ENCODE assay signal across 8 cellular contexts in the genomic region with DNA sequence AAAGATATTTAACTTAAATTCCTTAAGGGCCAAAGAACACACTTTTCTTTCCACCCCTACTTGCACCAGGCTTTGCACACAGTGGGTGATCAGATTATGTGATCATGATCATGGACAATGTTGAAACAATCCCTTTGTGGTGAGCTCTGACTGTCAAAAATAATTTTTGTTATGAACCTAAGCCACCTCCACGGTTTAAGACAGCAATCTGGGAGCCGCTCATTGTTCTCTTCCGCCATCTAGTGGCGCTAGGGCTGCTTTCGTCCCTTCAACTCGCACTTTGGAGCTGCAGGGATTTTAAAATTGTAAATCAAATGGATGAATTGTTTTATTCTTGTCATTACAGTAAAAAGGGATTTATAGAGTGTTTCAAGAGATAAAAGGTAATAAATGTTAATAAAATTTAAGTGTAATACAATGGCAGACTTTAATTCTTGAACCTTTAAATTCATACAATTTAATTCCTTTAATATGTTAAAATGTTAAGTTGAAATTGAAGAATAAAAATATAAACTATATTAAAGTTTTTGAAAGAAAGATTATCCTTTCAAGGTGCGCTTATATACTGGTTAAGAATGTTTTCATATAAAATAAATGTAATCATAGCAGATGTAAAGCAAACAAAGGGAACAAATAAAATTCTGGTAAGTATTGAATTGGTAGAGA. TPM values are rescaled to one million over a fixed set of nuclear protein-coding genes. Genes with fewer than 3 reads are reported as not detected.
DNase-seq lines count a peak whose midpoint lies in the region; ATAC-seq, FAIRE-seq and TF ChIP-seq lines count a peak whose summit lies in the region.

No MANE protein-coding gene starts in this region.

- no peaks in the 10 kb centered on the region for H3K9me2 ChIP-seq in Loucy (replicated peaks; ENCODE audit: low read depth, low read length)

- no peak overlapping the region for H3K4me3 Mint-ChIP-seq in activated T-helper 17 cell treated with anti-CD3 and anti-CD28 coated beads, Interleukin-2, amount 50 U/mL, for 72 hours

- H2AFZ ChIP-seq in Loucy (ENCODE audit: low read length) = no peak overlapping the region

- intact Hi-C loops in pancreas (cut with DNase I) = no loop called here
- intact Hi-C loops in tibial artery (cut with DNase I; ENCODE audit: low total_unique reads) = no loop called here

- no peak for TF ChIP-seq POLR2A in H54 (IDR thresholded peaks at IDR 0.05; ENCODE audit: low read depth, low read length)

- 1 to 2% methylated on average over 7 of the region's 7 CpGs for WGBS in pancreas, 2 donors

- H3K9me3 Mint-ChIP-seq in activated T-helper 17 cell treated with anti-CD3 and anti-CD28 coated beads, Interleukin-2, amount 50 U/mL, for 72 hours = no peaks in the 10 kb centered on the region

- no peaks in the 10 kb centered on the region for H3K79me2 ChIP-seq in Loucy (ENCODE audit: insufficient read depth, low read length)

- H3K9me3 ChIP-seq in Loucy (ENCODE audit: insufficient read depth, low read depth, low read length) (no peaks in the 10 kb centered on the region), pancreas (no peaks in the 10 kb centered on the region), tibial artery (no peaks in the 10 kb centered on the region)

- peak; percentile 68 for ATAC-seq in activated T-helper 17 cell treated with anti-CD3 and anti-CD28 coated beads, Interleukin-2, amount 50 U/mL, for 72 hours (replicated peaks)
- peak; percentile 88 to 95 (median 94) for ATAC-seq in pancreas

- H3K27ac ChIP-seq in RWPE1 (no peak overlapping the region), pancreas (no peak overlapping the region), tibial artery (no peak overlapping the region)

- no peak overlapping the region for H3K4me3 ChIP-seq in Loucy (ENCODE audit: low read length, poor library complexity, severe bottlenecking)
- H3K4me3 ChIP-seq in foreskin fibroblast (ENCODE audit: low read depth in 1 of 2, low read length in 2 of 2) = no peak overlapping the region
- H3K4me3 ChIP-seq in pancreas = no peak overlapping the region
- no peak overlapping the region for H3K4me3 ChIP-seq in tibial artery

- TF ChIP-seq CTCF in Loucy (conservative IDR thresholded peaks at IDR 0.05; ENCODE audit: low read length) (peak; percentile 95), RWPE1 (conservative IDR thresholded peaks at IDR 0.05; ENCODE audit: low read depth) (peak; percentile 91), foreskin fibroblast (IDR thresholded peaks at IDR 0.05; ENCODE audit: low read depth, low read length) (peak; percentile 98), pancreas (IDR thresholded peaks at IDR 0.05) (peak; percentile 59 to 83 (median 74)), tibial artery (IDR thresholded peaks at IDR 0.05) (peak; percentile 52 to 82)

- H3K36me3 ChIP-seq in Loucy (ENCODE audit: insufficient read depth, low read length) (no peaks in the 10 kb centered on the region), pancreas (no peaks in the 10 kb centered on the region), tibial artery (no peaks in the 10 kb centered on the region)

- no peak for FAIRE-seq in H54 (lab: Jason Lieb, UNC)
- peak; percentile 94 for FAIRE-seq in pancreas (lab: Jason Lieb, UNC)

- CTCF ChIA-PET in RWPE1 (lab: Yijun Ruan, JAX) = interaction anchor here (0.5 to 1.4 kb wide), 16 partner anchors 9 to 1387 kb away, joined by 3 to 17 read pairs (median 5); no protein-coding TSS in a partner anchor

- H3K9ac ChIP-seq in Loucy (ENCODE audit: low read depth, low read length, poor library complexity, severe bottlenecking) = no peak overlapping the region

- H3K4me1 Mint-ChIP-seq in activated T-helper 17 cell treated with anti-CD3 and anti-CD28 coated beads, Interleukin-2, amount 50 U/mL, for 72 hours = no peaks in the 10 kb centered on the region

- H3K27ac Mint-ChIP-seq in activated T-helper 17 cell treated with anti-CD3 and anti-CD28 coated beads, Interleukin-2, amount 50 U/mL, for 72 hours = no peak overlapping the region

- no peaks in the 10 kb centered on the region for H3K36me3 Mint-ChIP-seq in activated T-helper 17 cell treated with anti-CD3 and anti-CD28 coated beads, Interleukin-2, amount 50 U/mL, for 72 hours (ENCODE audit: low read depth)

- no peak overlapping the region for H3K4me2 ChIP-seq in Loucy (ENCODE audit: low read depth, low read length, poor library complexity, severe bottlenecking)

- POLR2A ChIA-PET in RWPE1 (lab: Yijun Ruan, JAX; ENCODE audit: low non-redundant PET) = no interaction called here

- no peaks in the 10 kb centered on the region for H4K20me1 ChIP-seq in Loucy (ENCODE audit: insufficient read depth, low read length, poor library complexity, severe bottlenecking)

- peak; percentile 16 for DNase-seq in GDM1 (lab: John Stamatoyannopoulos, UW)
- peak; percentile 18 for DNase-seq in H54 (ENCODE audit: insufficient read length, low spot score)
- peak; percentile 60 for DNase-seq in RWPE1 (ENCODE audit: low spot score)
- peak; percentile 32 to 79 for DNase-seq in foreskin fibroblast
- DNase-seq in pancreas = peak; percentile 37 to 68 (median 47)
- peak in 1 of 2 donors; percentile 34 for DNase-seq in tibial artery

- H3K4me1 ChIP-seq in Loucy (ENCODE audit: insufficient read depth, low read length, poor library complexity, severe bottlenecking) = no peaks in the 10 kb centered on the region
- H3K4me1 ChIP-seq in pancreas = no peaks in the 10 kb centered on the region
- H3K4me1 ChIP-seq in tibial artery = no peaks in the 10 kb centered on the region

- no peaks in the 10 kb centered on the region for H3F3A ChIP-seq in Loucy (ENCODE audit: low read depth)

- H3K27me3 Mint-ChIP-seq in activated T-helper 17 cell treated with anti-CD3 and anti-CD28 coated beads, Interleukin-2, amount 50 U/mL, for 72 hours = no peaks in the 10 kb centered on the region

- H3K27me3 ChIP-seq in Loucy (ENCODE audit: insufficient read depth, low read length, poor library complexity, severe bottlenecking) (no peaks in the 10 kb centered on the region), pancreas (no peaks in the 10 kb centered on the region), tibial artery (no peaks in the 10 kb centered on the region)

RNA-seq across cellular contexts. Expression of a gene that starts 45.3 kb away (rescaled TPM):
- total RNA-seq in activated T-helper 17 cell treated with anti-CD3 and anti-CD28 coated beads, Interleukin-2, amount 50 U/mL, for 72 hours = 1 to 10 TPM; 2.3 to 9.0 TPM
- total RNA-seq in pancreas = 1 to 10 TPM; 1.5 to 6.7 (median 2.8) TPM
- 1 to 10 TPM; 2.2 to 4.9 TPM for polyA plus RNA-seq in pancreas
